11 cellular contexts compared by ENCODE assay signal in genomic region chr10:123287594-123288247, GRCh38.
DNase-seq lines count a peak whose midpoint lies in the region; ATAC-seq and TF ChIP-seq lines count a peak whose summit lies in the region.
"Had no signal": no experiment of that assay in that cellular context is flagged by ENCODE, and none has a peak within 500 bp of the region (broad histone marks: within the 10 kb centered on the region; RNA-seq: fewer than 3 reads in every experiment).

No MANE protein-coding gene starts in this region.

- H3K27me3 Mint-ChIP-seq in activated CD4-positive, alpha-beta T cell treated with anti-CD3 and anti-CD28 coated beads, Interleukin-2, amount 10 ng/mL, durations not matched to agents 24 days and 14 days: peaks cover 6% of the 10 kb centered on the region
- H3K27me3 Mint-ChIP-seq: dendritic cell treated with granulocyte-macrophage colony-stimulating factor and Interleukin-4, amounts not matched to agents 40 ng/mL and 50 ng/mL, for 4 days had no signal

- TF ChIP-seq CTCF in fibroblast of the aortic adventitia (IDR thresholded peaks at IDR 0.05; ENCODE audit: insufficient read depth, low read length) (no peak), GM13976 (IDR thresholded peaks at IDR 0.05; ENCODE audit: borderline replicate concordance, control extremely low read depth, extremely low read depth, insufficient read depth, missing control alignments) (no peak)

- ATAC-seq in HG03196 (IDR thresholded peaks at IDR 0.05; ENCODE audit: unreplicated experiment) (no peak), HG02885 (IDR thresholded peaks at IDR 0.05; ENCODE audit: poor library complexity, unreplicated experiment) (no peak)

- peaks cover 6% of the 10 kb centered on the region for H3K4me1 Mint-ChIP-seq in activated CD4-positive, alpha-beta T cell treated with anti-CD3 and anti-CD28 coated beads, Interleukin-2, amount 10 ng/mL, durations not matched to agents 24 days and 14 days

- no peak overlapping the region for H3K4me3 Mint-ChIP-seq in activated CD4-positive, alpha-beta T cell treated with anti-CD3 and anti-CD28 coated beads, Interleukin-2, amount 10 ng/mL, durations not matched to agents 24 days and 14 days
- H3K4me3 Mint-ChIP-seq: dendritic cell treated with granulocyte-macrophage colony-stimulating factor and Interleukin-4, amounts not matched to agents 40 ng/mL and 50 ng/mL, for 4 days had no signal

- in situ Hi-C loops in GM13976 (cut with MboI; ENCODE audit: low sequenced_read_pairs, unreplicated experiment): no loop called here

- peak; percentile 59 for DNase-seq in activated CD4-positive, alpha-beta T cell treated with anti-CD3 and anti-CD28 coated beads, Interleukin-2, amount 10 ng/mL, durations not matched to agents 24 days and 14 days
- DNase-seq in activated CD4-positive, alpha-beta T cell treated with anti-CD3 and anti-CD28 coated beads, Interleukin-2, amount 50 U/mL, for 4 hours: no peak
- peak; percentile 2 for DNase-seq in activated CD4-positive, CD25-positive, alpha-beta regulatory T cell treated with anti-CD3 and anti-CD28 coated beads, Interleukin-2, amount 50 U/mL, for 16 hours (ENCODE audit: low read depth, low spot score)
- DNase-seq in fibroblast of the aortic adventitia (ENCODE audit: low read depth): peak; percentile 81
- peak; percentile 3 to 49 for DNase-seq in stimulated activated CD8-positive, alpha-beta memory T cell treated with anti-CD3 and anti-CD28 coated beads, Interleukin-7, amount 100 ng/mL, for 48 hours (ENCODE audit: extremely low read depth in 1 of 2, low read depth in 1 of 2)
- DNase-seq in GM13976 (ENCODE audit: low spot score): no peak
- DNase-seq: KBM-7, NCI-H524 had no signal

- intact Hi-C loops in activated CD4-positive, alpha-beta T cell treated with anti-CD3 and anti-CD28 coated beads, Interleukin-2, amount 10 ng/mL, durations not matched to agents 24 days and 14 days (cut with micrococcal nuclease): loop anchor here (1.0 kb wide), 1 partner anchor 133 kb away; the partner anchor contains the start of gene BUB3

- no peak overlapping the region for H3K4me3 ChIP-seq in fibroblast of the aortic adventitia (ENCODE audit: low read depth, low read length)

- no peaks in the 10 kb centered on the region for H3K36me3 Mint-ChIP-seq in activated CD4-positive, alpha-beta T cell treated with anti-CD3 and anti-CD28 coated beads, Interleukin-2, amount 10 ng/mL, durations not matched to agents 24 days and 14 days (ENCODE audit: low read depth)

- no peak overlapping the region for H3K27ac Mint-ChIP-seq in activated CD4-positive, alpha-beta T cell treated with anti-CD3 and anti-CD28 coated beads, Interleukin-2, amount 10 ng/mL, durations not matched to agents 24 days and 14 days
- H3K27ac Mint-ChIP-seq: dendritic cell treated with granulocyte-macrophage colony-stimulating factor and Interleukin-4, amounts not matched to agents 40 ng/mL and 50 ng/mL, for 4 days had no signal

- H3K9me3 Mint-ChIP-seq in activated CD4-positive, alpha-beta T cell treated with anti-CD3 and anti-CD28 coated beads, Interleukin-2, amount 10 ng/mL, durations not matched to agents 24 days and 14 days: peaks cover 8% of the 10 kb centered on the region
- H3K9me3 Mint-ChIP-seq: dendritic cell treated with granulocyte-macrophage colony-stimulating factor and Interleukin-4, amounts not matched to agents 40 ng/mL and 50 ng/mL, for 4 days had no signal

Comparison
In these comparisons a context has a peak if more than half of its experiments do, and no peak if none do; other contexts are left out.
1. DNase-seq: peak in activated CD4-positive, alpha-beta T cell treated with anti-CD3 and anti-CD28 coated beads, Interleukin-2, amount 10 ng/mL, durations not matched to agents 24 days and 14 days (single experiment), activated CD4-positive, CD25-positive, alpha-beta regulatory T cell treated with anti-CD3 and anti-CD28 coated beads, Interleukin-2, amount 50 U/mL, for 16 hours (single experiment), fibroblast of the aortic adventitia (single experiment) and stimulated activated CD8-positive, alpha-beta memory T cell treated with anti-CD3 and anti-CD28 coated beads, Interleukin-7, amount 100 ng/mL, for 48 hours (2 of 2); none in activated CD4-positive, alpha-beta T cell treated with anti-CD3 and anti-CD28 coated beads, Interleukin-2, amount 50 U/mL, for 4 hours (0 of 2) and GM13976 (single experiment).